ENCODE assay signal across 8 cellular contexts in genomic region chr1:8197493-8198282, GRCh38.
DNase-seq lines count a peak whose midpoint lies in the region; ATAC-seq and TF ChIP-seq lines count a peak whose summit lies in the region.

No MANE protein-coding gene starts in this region.

- H3K4me2 ChIP-seq in neural progenitor cell, result no peak overlapping the region

- H3K9me3 Mint-ChIP-seq in dendritic cell treated with granulocyte-macrophage colony-stimulating factor and Interleukin-4, amounts not matched to agents 40 ng/mL and 50 ng/mL, for 4 days, result peaks cover 9% of the 10 kb centered on the region
- H3K9me3 Mint-ChIP-seq in neural progenitor cell, result peaks cover 3% of the 10 kb centered on the region

- no peak overlapping the region for H3K4me3 ChIP-seq in neural progenitor cell

- peaks cover 11% of the 10 kb centered on the region for H3K4me1 ChIP-seq in neural progenitor cell

- no peaks in the 10 kb centered on the region for H3K79me2 ChIP-seq in neural progenitor cell (ENCODE audit: low read depth)

- intact Hi-C loops in dendritic cell treated with granulocyte-macrophage colony-stimulating factor and Interleukin-4, amounts not matched to agents 40 ng/mL and 50 ng/mL, for 4 days (cut with micrococcal nuclease), result no loop called here

- H3K36me3 Mint-ChIP-seq in dendritic cell treated with granulocyte-macrophage colony-stimulating factor and Interleukin-4, amounts not matched to agents 40 ng/mL and 50 ng/mL, for 4 days (ENCODE audit: low read depth), result no peaks in the 10 kb centered on the region
- no peaks in the 10 kb centered on the region for H3K36me3 Mint-ChIP-seq in neural progenitor cell

- peaks cover 6% of the 10 kb centered on the region for H3F3A ChIP-seq in neural progenitor cell (ENCODE audit: low read depth)

- H3K9ac ChIP-seq in neural progenitor cell, result no peak overlapping the region

- H3K4me1 Mint-ChIP-seq in dendritic cell treated with granulocyte-macrophage colony-stimulating factor and Interleukin-4, amounts not matched to agents 40 ng/mL and 50 ng/mL, for 4 days (ENCODE audit: low read depth), result peaks cover 44% of the 10 kb centered on the region
- H3K4me1 Mint-ChIP-seq in neural progenitor cell, result peaks cover 34% of the 10 kb centered on the region

- DNase-seq in CMK (ENCODE audit: low read depth) (peak; percentile 22), LoVo (ENCODE audit: low spot score) (peak; percentile 92), neural progenitor cell (ENCODE audit: low spot score) (no peak), NK-92 (lab: John Stamatoyannopoulos, UW; ENCODE audit: unreplicated experiment) (no peak), CD1c-positive myeloid dendritic cell (ENCODE audit: extremely low spot score) (no peak)

- H3K36me3 ChIP-seq in neural progenitor cell, result no peaks in the 10 kb centered on the region

- H4K20me1 ChIP-seq in neural progenitor cell (ENCODE audit: low read depth), result no peaks in the 10 kb centered on the region

- H3K27ac Mint-ChIP-seq in dendritic cell treated with granulocyte-macrophage colony-stimulating factor and Interleukin-4, amounts not matched to agents 40 ng/mL and 50 ng/mL, for 4 days, result peak overlapping the region; percentile 28
- peak overlapping the region; percentile 31 for H3K27ac Mint-ChIP-seq in neural progenitor cell

- no peaks in the 10 kb centered on the region for H3K27me3 ChIP-seq in neural progenitor cell

- peaks cover 2% of the 10 kb centered on the region for H3K27me3 Mint-ChIP-seq in dendritic cell treated with granulocyte-macrophage colony-stimulating factor and Interleukin-4, amounts not matched to agents 40 ng/mL and 50 ng/mL, for 4 days
- H3K27me3 Mint-ChIP-seq in neural progenitor cell (ENCODE audit: insufficient read depth, low read depth), result peaks cover 2% of the 10 kb centered on the region

- H2AFZ ChIP-seq in neural progenitor cell (replicated peaks), result no peak overlapping the region

- no peak for ATAC-seq in GM18520 (IDR thresholded peaks at IDR 0.05; ENCODE audit: unreplicated experiment)
- ATAC-seq in HG02610 (IDR thresholded peaks at IDR 0.05; ENCODE audit: unreplicated experiment), result no peak

- no peak overlapping the region for H3K4me3 Mint-ChIP-seq in dendritic cell treated with granulocyte-macrophage colony-stimulating factor and Interleukin-4, amounts not matched to agents 40 ng/mL and 50 ng/mL, for 4 days
- H3K4me3 Mint-ChIP-seq in neural progenitor cell, result no peak overlapping the region

- no peaks in the 10 kb centered on the region for H3K9me3 ChIP-seq in neural progenitor cell (ENCODE audit: low read depth)

- no peak for TF ChIP-seq CTCF in neural progenitor cell (IDR thresholded peaks at IDR 0.05)

- no peak overlapping the region for H3K27ac ChIP-seq in neural progenitor cell

Comparison
In these comparisons a context has a peak if more than half of its experiments do, and no peak if none do; other contexts are left out.
1. DNase-seq: peak in CMK (single experiment) and LoVo (single experiment); none in neural progenitor cell (single experiment), NK-92 (single experiment) and CD1c-positive myeloid dendritic cell (single experiment).